Comparison of ENCODE assay signal across 18 cellular contexts in the genomic region with DNA sequence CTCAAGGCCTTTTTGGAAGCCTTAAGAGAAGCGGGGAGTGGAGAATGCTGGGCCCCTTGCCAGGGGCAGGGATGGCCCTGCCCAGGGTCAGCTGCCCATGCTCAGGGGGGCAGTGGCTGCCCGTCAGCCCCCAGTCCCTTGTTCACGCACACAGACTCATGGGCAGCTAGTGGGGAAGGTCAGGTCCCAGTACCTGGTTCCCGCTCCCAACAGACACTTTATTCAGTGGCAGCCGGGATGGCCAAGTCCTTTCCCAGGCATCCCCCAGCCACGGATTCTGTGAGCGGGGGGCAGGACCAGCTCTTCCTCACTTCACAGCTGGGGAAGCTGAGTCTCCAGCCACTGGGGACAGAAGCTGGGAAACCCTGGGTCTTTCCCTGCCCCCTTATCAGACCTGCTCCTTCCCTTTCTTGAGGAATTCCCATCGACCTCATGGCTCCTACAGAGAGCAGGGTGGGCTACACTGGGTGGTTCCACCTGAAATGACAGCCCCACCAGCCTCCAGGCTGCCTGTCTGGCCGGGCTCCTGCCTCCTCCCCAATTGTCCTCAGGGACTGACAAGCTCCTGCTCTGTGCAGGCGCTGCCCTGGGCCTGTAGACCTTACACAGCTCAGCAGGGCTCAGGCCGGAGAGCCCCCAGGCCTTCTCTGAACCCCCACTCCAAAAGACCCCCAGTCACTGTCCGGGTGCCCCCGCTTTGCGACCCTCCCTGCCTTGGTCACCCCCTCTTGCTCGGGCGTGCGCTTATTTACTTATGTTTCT.
DNase-seq lines count a peak whose midpoint lies in the region; ATAC-seq and TF ChIP-seq lines count a peak whose summit lies in the region.
"Had no signal": no experiment of that assay in that cellular context is flagged by ENCODE, and none has a peak within 500 bp of the region (broad histone marks: within the 10 kb centered on the region; RNA-seq: fewer than 3 reads in every experiment).

No MANE protein-coding gene starts in this region.

- H3K36me3 ChIP-seq in effector memory CD4-positive, alpha-beta T cell (ENCODE audit: control insufficient read depth, insufficient read depth, low read length): no peaks in the 10 kb centered on the region

- H3K27ac Mint-ChIP-seq in activated naive CD4-positive, alpha-beta T cell treated with anti-CD3 and anti-CD28 coated beads, Interleukin-2, amount 10 ng/mL, durations not matched to agents 7 days and 5 days: no peak overlapping the region
- no peak overlapping the region for H3K27ac Mint-ChIP-seq in glutamatergic neuron (ENCODE audit: unreplicated experiment)
- H3K27ac Mint-ChIP-seq: CD4-positive, alpha-beta T cell; HFFc6 had no signal

- no peaks in the 10 kb centered on the region for H3K9me3 ChIP-seq in effector memory CD4-positive, alpha-beta T cell (ENCODE audit: control insufficient read depth, low read length)
- H3K9me3 ChIP-seq: A549 had no signal

- H3K27me3 Mint-ChIP-seq in activated naive CD4-positive, alpha-beta T cell treated with anti-CD3 and anti-CD28 coated beads, Interleukin-2, amount 10 ng/mL, durations not matched to agents 7 days and 5 days: peaks cover 4% of the 10 kb centered on the region
- peaks cover 4% of the 10 kb centered on the region for H3K27me3 Mint-ChIP-seq in glutamatergic neuron (ENCODE audit: unreplicated experiment)

- intact Hi-C loops in sciatic nerve (cut with DNase I): loop anchor here (10.0 kb wide), 1 partner anchor 175 kb away; the partner anchor contains the start of gene FGF19

- no peak for ATAC-seq in sciatic nerve
- ATAC-seq in GM19397 (IDR thresholded peaks at IDR 0.05; ENCODE audit: unreplicated experiment): no peak
- ATAC-seq: K562, Panc1 had no signal

- CTCF ChIA-PET in activated naive CD4-positive, alpha-beta T cell treated with anti-CD3 and anti-CD28 coated beads, Interleukin-2, amount 10 ng/mL, durations not matched to agents 7 days and 5 days (lab: Charles Lee): no interaction called here

- no peaks in the 10 kb centered on the region for H3K4me1 ChIP-seq in effector memory CD4-positive, alpha-beta T cell (ENCODE audit: control insufficient read depth, insufficient read depth, low read length, poor library complexity, severe bottlenecking)
- H3K4me1 ChIP-seq: A549 had no signal

- no peaks in the 10 kb centered on the region for H3K36me3 Mint-ChIP-seq in activated naive CD4-positive, alpha-beta T cell treated with anti-CD3 and anti-CD28 coated beads, Interleukin-2, amount 10 ng/mL, durations not matched to agents 7 days and 5 days
- peaks cover 6% of the 10 kb centered on the region for H3K36me3 Mint-ChIP-seq in glutamatergic neuron (ENCODE audit: unreplicated experiment)

- no peaks in the 10 kb centered on the region for H3K4me1 Mint-ChIP-seq in activated naive CD4-positive, alpha-beta T cell treated with anti-CD3 and anti-CD28 coated beads, Interleukin-2, amount 10 ng/mL, durations not matched to agents 7 days and 5 days
- H3K4me1 Mint-ChIP-seq in glutamatergic neuron (ENCODE audit: low read depth, unreplicated experiment): no peaks in the 10 kb centered on the region

- no peak overlapping the region for H3K4me3 Mint-ChIP-seq in activated naive CD4-positive, alpha-beta T cell treated with anti-CD3 and anti-CD28 coated beads, Interleukin-2, amount 10 ng/mL, durations not matched to agents 7 days and 5 days
- no peak overlapping the region for H3K4me3 Mint-ChIP-seq in glutamatergic neuron (ENCODE audit: unreplicated experiment)
- H3K4me3 Mint-ChIP-seq: CD4-positive, alpha-beta T cell; HFFc6 had no signal

- TF ChIP-seq CTCF in glutamatergic neuron (IDR thresholded peaks at IDR 0.05; ENCODE audit: partially characterized antibody, unreplicated experiment): no peak

- H3K9me3 Mint-ChIP-seq in activated naive CD4-positive, alpha-beta T cell treated with anti-CD3 and anti-CD28 coated beads, Interleukin-2, amount 10 ng/mL, durations not matched to agents 7 days and 5 days: no peaks in the 10 kb centered on the region
- H3K9me3 Mint-ChIP-seq in glutamatergic neuron (ENCODE audit: unreplicated experiment): peaks cover 3% of the 10 kb centered on the region
- H3K9me3 Mint-ChIP-seq: CD4-positive, alpha-beta T cell had no signal

- H3K27me3 ChIP-seq in effector memory CD4-positive, alpha-beta T cell (replicated peaks; ENCODE audit: control insufficient read depth, insufficient read depth, low read length, poor library complexity, severe bottlenecking): no peaks in the 10 kb centered on the region

- H3K4me3 ChIP-seq in effector memory CD4-positive, alpha-beta T cell (ENCODE audit: insufficient read depth, low read depth, low read length, poor library complexity, severe bottlenecking): no peak overlapping the region
- H3K4me3 ChIP-seq: A549, K562 had no signal

- H3K27ac ChIP-seq in caudate nucleus (ENCODE audit: low read depth, low read length): no peak overlapping the region
- H3K27ac ChIP-seq in effector memory CD4-positive, alpha-beta T cell (ENCODE audit: insufficient read depth, low read length, poor library complexity, severe bottlenecking): no peak overlapping the region
- H3K27ac ChIP-seq: A549 had no signal

- peak; percentile 4 for DNase-seq in activated naive CD4-positive, alpha-beta T cell treated with anti-CD3 and anti-CD28 coated beads, Interleukin-2, amount 10 ng/mL, durations not matched to agents 7 days and 5 days
- no peak for DNase-seq in activated naive CD4-positive, alpha-beta T cell treated with Interleukin-2 at 50 U/mL for 16 hours
- peak; percentile 15 for DNase-seq in ELF-1 (ENCODE audit: low read depth, low spot score)
- peak; percentile 8 for DNase-seq in glutamatergic neuron
- DNase-seq in sciatic nerve (ENCODE audit: low spot score): peak; percentile 45
- no peak for DNase-seq in caudate nucleus (lab: John Stamatoyannopoulos, UW)
- DNase-seq in effector memory CD4-positive, alpha-beta T cell: no peak
- DNase-seq: DND-41, GF-D8, HFFc6, NCI-H1436, NCI-H2029 treated with DMSO at 0.1 percent for 48 hours, NCI-H510A had no signal

Comparison
In these comparisons a context has a peak if more than half of its experiments do, and no peak if none do; other contexts are left out.
1. DNase-seq: peak in activated naive CD4-positive, alpha-beta T cell treated with anti-CD3 and anti-CD28 coated beads, Interleukin-2, amount 10 ng/mL, durations not matched to agents 7 days and 5 days (single experiment), ELF-1 (single experiment), glutamatergic neuron (single experiment) and sciatic nerve (single experiment); none in activated naive CD4-positive, alpha-beta T cell treated with Interleukin-2 at 50 U/mL for 16 hours (single experiment), caudate nucleus (0 of 61) and effector memory CD4-positive, alpha-beta T cell (0 of 3).